ENCODE assay signal across 11 cellular contexts in genomic region chr1:204286323-204286714, GRCh38.
DNase-seq lines count a peak whose midpoint lies in the region; ATAC-seq and TF ChIP-seq lines count a peak whose summit lies in the region.
"Had no signal": no experiment of that assay in that cellular context is flagged by ENCODE, and none has a peak within 500 bp of the region (broad histone marks: within the 10 kb centered on the region; RNA-seq: fewer than 3 reads in every experiment).

No MANE protein-coding gene starts in this region.

- TF ChIP-seq EP300 in upper lobe of left lung (IDR thresholded peaks at IDR 0.05), result no peak

- H3K27me3 ChIP-seq in right atrium auricular region (no peaks in the 10 kb centered on the region), lung (ENCODE audit: control insufficient read depth, insufficient read depth) (no peaks in the 10 kb centered on the region), upper lobe of left lung (no peaks in the 10 kb centered on the region)

- H3K9me3 ChIP-seq in right atrium auricular region, result no peaks in the 10 kb centered on the region
- no peaks in the 10 kb centered on the region for H3K9me3 ChIP-seq in lung (ENCODE audit: control insufficient read depth in 2 of 2, insufficient read depth in 1 of 2, low read length in 1 of 2)
- H3K9me3 ChIP-seq in upper lobe of left lung, result no peaks in the 10 kb centered on the region

- TF ChIP-seq CTCF in right atrium auricular region (IDR thresholded peaks at IDR 0.05), result no peak
- no peak for TF ChIP-seq CTCF in lung (IDR thresholded peaks at IDR 0.05; ENCODE audit: control extremely low read depth, extremely low read depth)
- no peak for TF ChIP-seq CTCF in upper lobe of left lung (IDR thresholded peaks at IDR 0.05)

- no peaks in the 10 kb centered on the region for H3K36me3 ChIP-seq in right atrium auricular region
- H3K36me3 ChIP-seq in lung (ENCODE audit: control insufficient read depth in 2 of 2, insufficient read depth in 2 of 2, low read length in 2 of 2), result no peaks in the 10 kb centered on the region
- H3K36me3 ChIP-seq in upper lobe of left lung, result no peaks in the 10 kb centered on the region

- no peak for TF ChIP-seq POLR2A in upper lobe of left lung (IDR thresholded peaks at IDR 0.05)

- CTCF ChIA-PET in T-cell (lab: Charles Lee), result interaction anchor here in 1 of 2 donors (0.6 kb wide), 1 partner anchor 967 kb away, joined by 3 read pairs; no protein-coding TSS in a partner anchor

- no peaks in the 10 kb centered on the region for H3K9me3 Mint-ChIP-seq in T-cell

- H3K27ac ChIP-seq in right atrium auricular region, result peak overlapping the region; percentile 76 to 92
- H3K27ac ChIP-seq in lung (ENCODE audit: low read depth in 1 of 2, low read length in 1 of 2), result peak overlapping the region; percentile 72 to 75
- H3K27ac ChIP-seq in upper lobe of left lung, result peak overlapping the region; percentile 39 to 71 (median 68)

- peak overlapping the region; percentile 95 to 97 for H3K27ac Mint-ChIP-seq in T-cell

- no peak for ATAC-seq in left cardiac atrium
- no peak for ATAC-seq in T-cell (replicated peaks in 1 of 4)
- no peak for ATAC-seq in lung (ENCODE audit: insufficient read depth, low FRiP score)
- ATAC-seq in upper lobe of left lung (ENCODE audit: low FRiP score in 2 of 2), result no peak
- no peak for ATAC-seq in GM19467 (IDR thresholded peaks at IDR 0.05; ENCODE audit: unreplicated experiment)
- ATAC-seq in GM21737 (IDR thresholded peaks at IDR 0.05; ENCODE audit: unreplicated experiment), result no peak

- H3K36me3 Mint-ChIP-seq in T-cell, result no peaks in the 10 kb centered on the region

- H3K4me1 ChIP-seq in right atrium auricular region, result peaks cover 0 to 76% of the 10 kb centered on the region in 2 donors
- peaks cover 14 to 17% of the 10 kb centered on the region in 2 donors for H3K4me1 ChIP-seq in lung (ENCODE audit: control insufficient read depth in 2 of 2, insufficient read depth in 2 of 2, low read length in 2 of 2)
- peaks cover 28 to 37% (median 35%) of the 10 kb centered on the region in 4 donors for H3K4me1 ChIP-seq in upper lobe of left lung

- H3K27me3 Mint-ChIP-seq in T-cell, result peaks cover 17% of the 10 kb centered on the region in 2 donors

- H3K4me3 ChIP-seq in right atrium auricular region (peak overlapping the region; percentile 11 to 41), lung (no peak overlapping the region), upper lobe of left lung (peak overlapping the region in 2 of 4 donors; percentile 31 to 32)
- H3K4me3 ChIP-seq: K562 had no signal

- POLR2A ChIA-PET in T-cell (lab: Charles Lee), result interaction anchor here (0.5 to 0.7 kb wide), 3 partner anchors 36 to 81 kb away, joined by 3 to 4 read pairs (median 3); no protein-coding TSS in a partner anchor

- intact Hi-C loops in left cardiac atrium (cut with DNase I), result no loop called here

- H3K4me1 Mint-ChIP-seq in T-cell, result peaks cover 26 to 30% (median 28%) of the 10 kb centered on the region in 3 donors

- WGBS in lung, 2 donors, result 68 to 79% methylated on average over 5 of the region's 5 CpGs
- 73 to 77% methylated on average over 4 to 5 of the region's 5 CpGs for WGBS in upper lobe of left lung, 2 donors

- DNase-seq in right atrium auricular region (ENCODE audit: low spot score) (no peak), left cardiac atrium (no peak), T-cell (no peak), lung (ENCODE audit: low spot score) (no peak), upper lobe of left lung (no peak), NCI-H526 treated with DMSO at 0.1 percent for 48 hours (lab: John Stamatoyannopoulos, UW) (no peak)
- DNase-seq: COR-L47, foreskin fibroblast had no signal

- peak overlapping the region in 2 of 3 donors; percentile 4 to 82 for H3K4me3 Mint-ChIP-seq in T-cell
